1 cellular context compared by ENCODE assay signal in the genomic region with DNA sequence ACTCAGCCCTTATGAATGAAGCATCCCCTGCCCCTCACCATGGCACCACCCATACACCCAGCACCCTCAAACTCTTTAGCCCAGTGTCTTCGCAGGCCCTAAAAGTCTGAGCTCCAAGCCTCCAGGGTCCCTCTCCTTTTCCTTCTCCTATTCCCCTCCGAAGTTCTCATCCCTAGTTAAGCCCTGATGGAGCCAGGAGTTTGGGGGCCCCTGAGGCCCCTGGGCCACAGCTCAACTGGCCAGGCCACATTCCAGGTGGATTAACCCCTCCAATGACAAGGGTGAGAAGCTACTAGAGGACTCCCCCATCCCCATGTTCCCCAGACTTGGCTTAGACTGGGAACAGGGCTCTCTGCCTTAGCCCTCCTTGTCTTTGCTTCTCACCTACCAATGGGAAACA.
TF ChIP-seq lines count a peak whose summit lies in the region.

No MANE protein-coding gene starts in this region.

TF ChIP-seq in GM23338, 12 proteins besides CTCF, POLR2A, EP300 and RAD21 (continued from another document):
- TF ChIP-seq, protein P1, sequence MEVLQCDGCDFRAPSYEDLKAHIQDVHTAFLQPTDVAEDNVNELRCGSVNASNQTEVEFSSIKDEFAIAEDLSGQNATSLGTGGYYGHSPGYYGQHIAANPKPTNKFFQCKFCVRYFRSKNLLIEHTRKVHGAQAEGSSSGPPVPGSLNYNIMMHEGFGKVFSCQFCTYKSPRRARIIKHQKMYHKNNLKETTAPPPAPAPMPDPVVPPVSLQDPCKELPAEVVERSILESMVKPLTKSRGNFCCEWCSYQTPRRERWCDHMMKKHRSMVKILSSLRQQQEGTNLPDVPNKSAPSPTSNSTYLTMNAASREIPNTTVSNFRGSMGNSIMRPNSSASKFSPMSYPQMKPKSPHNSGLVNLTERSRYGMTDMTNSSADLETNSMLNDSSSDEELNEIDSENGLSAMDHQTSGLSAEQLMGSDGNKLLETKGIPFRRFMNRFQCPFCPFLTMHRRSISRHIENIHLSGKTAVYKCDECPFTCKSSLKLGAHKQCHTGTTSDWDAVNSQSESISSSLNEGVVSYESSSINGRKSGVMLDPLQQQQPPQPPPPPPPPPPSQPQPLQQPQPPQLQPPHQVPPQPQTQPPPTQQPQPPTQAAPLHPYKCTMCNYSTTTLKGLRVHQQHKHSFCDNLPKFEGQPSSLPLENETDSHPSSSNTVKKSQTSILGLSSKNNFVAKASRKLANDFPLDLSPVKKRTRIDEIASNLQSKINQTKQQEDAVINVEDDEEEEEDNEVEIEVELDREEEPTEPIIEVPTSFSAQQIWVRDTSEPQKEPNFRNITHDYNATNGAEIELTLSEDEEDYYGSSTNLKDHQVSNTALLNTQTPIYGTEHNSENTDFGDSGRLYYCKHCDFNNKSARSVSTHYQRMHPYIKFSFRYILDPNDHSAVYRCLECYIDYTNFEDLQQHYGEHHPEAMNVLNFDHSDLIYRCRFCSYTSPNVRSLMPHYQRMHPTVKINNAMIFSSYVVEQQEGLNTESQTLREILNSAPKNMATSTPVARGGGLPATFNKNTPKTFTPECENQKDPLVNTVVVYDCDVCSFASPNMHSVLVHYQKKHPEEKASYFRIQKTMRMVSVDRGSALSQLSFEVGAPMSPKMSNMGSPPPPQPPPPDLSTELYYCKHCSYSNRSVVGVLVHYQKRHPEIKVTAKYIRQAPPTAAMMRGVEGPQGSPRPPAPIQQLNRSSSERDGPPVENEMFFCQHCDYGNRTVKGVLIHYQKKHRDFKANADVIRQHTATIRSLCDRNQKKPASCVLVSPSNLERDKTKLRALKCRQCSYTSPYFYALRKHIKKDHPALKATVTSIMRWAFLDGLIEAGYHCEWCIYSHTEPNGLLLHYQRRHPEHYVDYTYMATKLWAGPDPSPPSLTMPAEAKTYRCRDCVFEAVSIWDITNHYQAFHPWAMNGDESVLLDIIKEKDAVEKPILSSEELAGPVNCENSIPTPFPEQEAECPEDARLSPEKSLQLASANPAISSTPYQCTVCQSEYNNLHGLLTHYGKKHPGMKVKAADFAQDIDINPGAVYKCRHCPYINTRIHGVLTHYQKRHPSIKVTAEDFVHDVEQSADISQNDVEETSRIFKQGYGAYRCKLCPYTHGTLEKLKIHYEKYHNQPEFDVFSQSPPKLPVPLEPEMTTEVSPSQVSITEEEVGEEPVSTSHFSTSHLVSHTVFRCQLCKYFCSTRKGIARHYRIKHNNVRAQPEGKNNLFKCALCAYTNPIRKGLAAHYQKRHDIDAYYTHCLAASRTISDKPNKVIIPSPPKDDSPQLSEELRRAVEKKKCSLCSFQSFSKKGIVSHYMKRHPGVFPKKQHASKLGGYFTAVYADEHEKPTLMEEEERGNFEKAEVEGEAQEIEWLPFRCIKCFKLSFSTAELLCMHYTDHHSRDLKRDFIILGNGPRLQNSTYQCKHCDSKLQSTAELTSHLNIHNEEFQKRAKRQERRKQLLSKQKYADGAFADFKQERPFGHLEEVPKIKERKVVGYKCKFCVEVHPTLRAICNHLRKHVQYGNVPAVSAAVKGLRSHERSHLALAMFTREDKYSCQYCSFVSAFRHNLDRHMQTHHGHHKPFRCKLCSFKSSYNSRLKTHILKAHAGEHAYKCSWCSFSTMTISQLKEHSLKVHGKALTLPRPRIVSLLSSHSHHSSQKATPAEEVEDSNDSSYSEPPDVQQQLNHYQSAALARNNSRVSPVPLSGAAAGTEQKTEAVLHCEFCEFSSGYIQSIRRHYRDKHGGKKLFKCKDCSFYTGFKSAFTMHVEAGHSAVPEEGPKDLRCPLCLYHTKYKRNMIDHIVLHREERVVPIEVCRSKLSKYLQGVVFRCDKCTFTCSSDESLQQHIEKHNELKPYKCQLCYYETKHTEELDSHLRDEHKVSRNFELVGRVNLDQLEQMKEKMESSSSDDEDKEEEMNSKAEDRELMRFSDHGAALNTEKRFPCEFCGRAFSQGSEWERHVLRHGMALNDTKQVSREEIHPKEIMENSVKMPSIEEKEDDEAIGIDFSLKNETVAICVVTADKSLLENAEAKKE (CRISPR knock-in tag; IDR thresholded peaks at IDR 0.05): no peak
- TF ChIP-seq CREB1 (CRISPR knock-in tag; IDR thresholded peaks at IDR 0.05; ENCODE audit: low read depth): no peak
